Comparison of ENCODE assay signal across 14 cellular contexts in the genomic region with DNA sequence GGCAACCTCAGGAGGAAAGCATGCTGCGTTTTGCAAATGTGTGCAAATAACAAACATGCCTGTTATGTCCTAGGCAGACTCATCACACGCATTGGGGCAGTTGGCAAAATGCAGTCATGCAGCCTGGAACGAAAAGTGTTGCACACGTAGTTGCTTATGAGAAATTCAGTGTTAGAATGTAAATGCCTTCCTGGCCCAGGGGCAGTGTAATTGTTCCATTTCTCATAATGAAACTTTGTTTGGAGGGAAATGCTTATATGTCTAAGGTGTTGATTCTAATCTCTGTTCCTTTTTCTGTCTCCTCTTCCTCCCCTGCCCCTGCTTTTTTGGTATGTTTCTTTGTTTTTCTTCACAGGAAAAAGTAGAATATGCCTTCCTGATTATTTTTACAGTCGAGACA.
DNase-seq lines count a peak whose midpoint lies in the region; ATAC-seq and TF ChIP-seq lines count a peak whose summit lies in the region.
"Had no signal": no experiment of that assay in that cellular context is flagged by ENCODE, and none has a peak within 500 bp of the region (broad histone marks: within the 10 kb centered on the region; RNA-seq: fewer than 3 reads in every experiment).

No MANE protein-coding gene starts in this region.

- peaks cover 38% of the 10 kb centered on the region for H3K27me3 Mint-ChIP-seq in stimulated activated naive CD8-positive, alpha-beta T cell treated with anti-CD3 and anti-CD28 coated beads, Interleukin-15, amount 100 ng/mL, for 72 hours

- H3K27ac ChIP-seq in coronary artery (no peak overlapping the region), left ventricle myocardium inferior (replicated peaks) (no peak overlapping the region)
- H3K27ac ChIP-seq: ascending aorta had no signal

- H3K27ac Mint-ChIP-seq in stimulated activated naive CD8-positive, alpha-beta T cell treated with anti-CD3 and anti-CD28 coated beads, Interleukin-15, amount 100 ng/mL, for 72 hours = no peak overlapping the region

- H3K4me3 Mint-ChIP-seq in stimulated activated naive CD8-positive, alpha-beta T cell treated with anti-CD3 and anti-CD28 coated beads, Interleukin-15, amount 100 ng/mL, for 72 hours = no peak overlapping the region

- peak; percentile 49 for ATAC-seq in stimulated activated naive CD8-positive, alpha-beta T cell treated with anti-CD3 and anti-CD28 coated beads, Interleukin-15, Interleukin-2, amounts not matched to agents 100 U/mL and 50 U/mL, for 24 hours
- no peak for ATAC-seq in stimulated activated naive CD8-positive, alpha-beta T cell treated with anti-CD3 and anti-CD28 coated beads, Interleukin-15, amount 100 ng/mL, for 72 hours
- ATAC-seq in GM21786 (IDR thresholded peaks at IDR 0.05; ENCODE audit: unreplicated experiment) (peak; percentile 82), HG03354 (IDR thresholded peaks at IDR 0.05; ENCODE audit: poor library complexity, severe bottlenecking, unreplicated experiment) (peak; percentile 59)

- H3K27me3 ChIP-seq in left ventricle myocardium inferior (ENCODE audit: low read depth) = peaks cover 17% of the 10 kb centered on the region
- H3K27me3 ChIP-seq: ascending aorta had no signal

- no peak for DNase-seq in stimulated activated naive CD8-positive, alpha-beta T cell treated with anti-CD3 and anti-CD28 coated beads, Interleukin-15, Interleukin-2, amounts not matched to agents 100 U/mL and 50 U/mL, for 24 hours
- DNase-seq in stimulated activated naive CD8-positive, alpha-beta T cell treated with anti-CD3 and anti-CD28 coated beads, Interleukin-15, amount 100 ng/mL, for 72 hours = no peak
- DNase-seq in coronary artery (ENCODE audit: low spot score) = no peak
- DNase-seq in NAMALWA (ENCODE audit: low spot score) = no peak
- DNase-seq in NOMO-1 (lab: John Stamatoyannopoulos, UW; ENCODE audit: unreplicated experiment in 2 of 2) = no peak
- DNase-seq in left ventricle myocardium inferior = no peak
- DNase-seq: activated CD4-positive, alpha-beta T cell treated with anti-CD3 and anti-CD28 coated beads, Interleukin-2, amount 50 U/mL, for 1 hour; GF-D8; NCI-H1930; Right ventricle myocardium superior; substantia nigra had no signal

- no peaks in the 10 kb centered on the region for H3K36me3 ChIP-seq in left ventricle myocardium inferior
- H3K36me3 ChIP-seq: ascending aorta had no signal

- H3K4me1 Mint-ChIP-seq in stimulated activated naive CD8-positive, alpha-beta T cell treated with anti-CD3 and anti-CD28 coated beads, Interleukin-15, amount 100 ng/mL, for 72 hours = no peaks in the 10 kb centered on the region

- H3K4me1 ChIP-seq in left ventricle myocardium inferior = no peaks in the 10 kb centered on the region
- H3K4me1 ChIP-seq: ascending aorta had no signal

- peaks cover 0 to 21% of the 10 kb centered on the region in 2 donors for H3K9me3 Mint-ChIP-seq in stimulated activated naive CD8-positive, alpha-beta T cell treated with anti-CD3 and anti-CD28 coated beads, Interleukin-15, amount 100 ng/mL, for 72 hours

- peaks cover 14% of the 10 kb centered on the region for H3K9me3 ChIP-seq in left ventricle myocardium inferior (replicated peaks)
- H3K9me3 ChIP-seq: ascending aorta had no signal

- no peak overlapping the region for H3K4me3 ChIP-seq in coronary artery
- no peak overlapping the region for H3K4me3 ChIP-seq in left ventricle myocardium inferior
- H3K4me3 ChIP-seq: ascending aorta had no signal

- TF ChIP-seq CTCF in coronary artery (IDR thresholded peaks at IDR 0.05) = no peak
- TF ChIP-seq CTCF in left ventricle myocardium inferior (IDR thresholded peaks at IDR 0.05; ENCODE audit: borderline replicate concordance) = no peak

- intact Hi-C loops in left ventricle myocardium inferior (cut with micrococcal nuclease) = no loop called here
